Comparison of ENCODE assay signal across 16 cellular contexts in genomic region chr20:57980526-57980925, GRCh38.
DNase-seq lines count a peak whose midpoint lies in the region; ATAC-seq, FAIRE-seq and TF ChIP-seq lines count a peak whose summit lies in the region.
"Had no signal": no experiment of that assay in that cellular context is flagged by ENCODE, and none has a peak within 500 bp of the region (broad histone marks: within the 10 kb centered on the region; RNA-seq: fewer than 3 reads in every experiment).

No MANE protein-coding gene starts in this region.

- H3K27ac ChIP-seq in HepG2 (ENCODE audit: extremely low read length, insufficient read depth, low read length): no peak overlapping the region
- no peak overlapping the region for H3K27ac ChIP-seq in right lobe of liver
- H3K27ac ChIP-seq in neural progenitor cell: no peak overlapping the region

- H3K9me3 ChIP-seq in HepG2 (ENCODE audit: low read length): no peaks in the 10 kb centered on the region
- H3K9me3 ChIP-seq in right lobe of liver: no peaks in the 10 kb centered on the region
- H3K9me3 ChIP-seq in neural progenitor cell (ENCODE audit: low read depth): no peaks in the 10 kb centered on the region

- H2AFZ ChIP-seq in HepG2 (ENCODE audit: low read length) (no peak overlapping the region), neural progenitor cell (replicated peaks) (no peak overlapping the region)

- in situ Hi-C loops in HepG2 (cut with HindIII; ENCODE audit: extremely low pct_ligation_motif_present, low pct_unique_long_range_greater_than_20kb): no loop called here

- H3K27me3 Mint-ChIP-seq in neural progenitor cell (ENCODE audit: insufficient read depth, low read depth): peaks cover 16% of the 10 kb centered on the region

- POLR2A ChIA-PET in HepG2 (lab: Yijun Ruan, JAX): no interaction called here

- WGBS in HepG2 (ENCODE audit: low lambda C conversion rate): 0% methylated on average over 8 of the region's 8 CpGs
- 31% methylated on average over 5 of the region's 8 CpGs for WGBS in right lobe of liver (ENCODE audit: insufficient coverage, low coverage, low lambda C conversion rate, missing lambda C conversion rate)

- H3K36me3 Mint-ChIP-seq in neural progenitor cell: no peaks in the 10 kb centered on the region

- H3F3A ChIP-seq in neural progenitor cell (ENCODE audit: low read depth): no peaks in the 10 kb centered on the region

- H3K79me2 ChIP-seq in HepG2 (ENCODE audit: insufficient read depth, low read length) (no peaks in the 10 kb centered on the region), neural progenitor cell (ENCODE audit: low read depth) (no peaks in the 10 kb centered on the region)

- CTCF ChIA-PET in HepG2 (lab: Yijun Ruan, JAX; ENCODE audit: low intra/inter-chr PET ratio, low total read pairs): no interaction called here

- peak overlapping the region; percentile 16 for H3K27ac Mint-ChIP-seq in neural progenitor cell

- TF ChIP-seq CTCF in HepG2 (CRISPR knock-in tag; IDR thresholded peaks at IDR 0.05): no peak
- no peak for TF ChIP-seq CTCF in right lobe of liver (IDR thresholded peaks at IDR 0.05)
- TF ChIP-seq CTCF in neural progenitor cell (IDR thresholded peaks at IDR 0.05): no peak

- no peak for TF ChIP-seq EP300 in HepG2 (IDR thresholded peaks at IDR 0.05; ENCODE audit: low read depth in 2 of 2, low read length in 2 of 2)
- TF ChIP-seq EP300 in HepG2 (CRISPR knock-in tag; IDR thresholded peaks at IDR 0.05; ENCODE audit: borderline replicate concordance): no peak

- H3K36me3 ChIP-seq in HepG2 (replicated peaks in 1 of 2; ENCODE audit: control insufficient read depth in 1 of 2, insufficient read depth in 2 of 2, low read length in 2 of 2) (no peaks in the 10 kb centered on the region), right lobe of liver (no peaks in the 10 kb centered on the region), neural progenitor cell (no peaks in the 10 kb centered on the region)

- BruUV-seq in HepG2 (replicated peaks; lab: Mats Ljungman, UMichigan): no TSS peak

- H3K27me3 ChIP-seq in HepG2 (ENCODE audit: control insufficient read depth in 1 of 2, insufficient read depth in 2 of 2, low read length in 2 of 2): peaks cover 0 to 50% of the 10 kb centered on the region in 2 experiments
- no peaks in the 10 kb centered on the region for H3K27me3 ChIP-seq in right lobe of liver
- no peaks in the 10 kb centered on the region for H3K27me3 ChIP-seq in neural progenitor cell

- H4K20me1 ChIP-seq in HepG2 (ENCODE audit: insufficient read depth, low read length) (no peaks in the 10 kb centered on the region; the same call in 1 of the 2 replicates), neural progenitor cell (ENCODE audit: low read depth) (no peaks in the 10 kb centered on the region)

- peaks cover 37% of the 10 kb centered on the region for H3K4me1 Mint-ChIP-seq in neural progenitor cell

- TF ChIP-seq RAD21 in HepG2 (CRISPR knock-in tag; IDR thresholded peaks at IDR 0.05): no peak

- H3K4me3 Mint-ChIP-seq in neural progenitor cell: peak overlapping the region; percentile 42

- DNase-seq in HepG2 (ENCODE audit: low spot score) (no peak), right lobe of liver (no peak), SW480 (ENCODE audit: low spot score) (peak; percentile 46), neural progenitor cell (ENCODE audit: low spot score) (peak; percentile 42), RKO (ENCODE audit: low spot score) (no peak)
- DNase-seq: C1 segment of cervical spinal cord, DMS79 treated with DMSO at 0.1 percent for 48 hours, HCEC 1CT, KG1, NCI-H1092 treated with DMSO at 0.1 percent for 48 hours, NCI-H1694 treated with DMSO at 0.1 percent for 48 hours, NCI-H2107, NCI-H446 had no signal

- no peaks in the 10 kb centered on the region for H3K9me3 Mint-ChIP-seq in neural progenitor cell

- TF ChIP-seq POLR2A in HepG2 (IDR thresholded peaks at IDR 0.05; ENCODE audit: insufficient read depth in 1 of 2, low read depth in 2 of 2, low read length in 2 of 2) (no peak), right lobe of liver (IDR thresholded peaks at IDR 0.05) (no peak)

- H3K9ac ChIP-seq in HepG2 (ENCODE audit: insufficient read depth, low read depth, low read length): no peak overlapping the region
- no peak overlapping the region for H3K9ac ChIP-seq in neural progenitor cell

- ATAC-seq in HepG2: no peak
- ATAC-seq in right lobe of liver: no peak
- no peak for ATAC-seq in GM21528 (IDR thresholded peaks at IDR 0.05; ENCODE audit: low FRiP score, unreplicated experiment)
- ATAC-seq in HG02973 (IDR thresholded peaks at IDR 0.05; ENCODE audit: unreplicated experiment): no peak

- no peaks in the 10 kb centered on the region for H3K4me1 ChIP-seq in HepG2 (ENCODE audit: insufficient read depth, low read length)
- H3K4me1 ChIP-seq in right lobe of liver: no peaks in the 10 kb centered on the region
- H3K4me1 ChIP-seq in neural progenitor cell: peaks cover 14% of the 10 kb centered on the region

- intact Hi-C loops in HepG2 (cut with micrococcal nuclease; ENCODE audit: unreplicated experiment): no loop called here
- intact Hi-C loops in right lobe of liver (cut with DNase I): no loop called here

- H3K4me2 ChIP-seq in HepG2 (ENCODE audit: low read depth, low read length): no peak overlapping the region
- H3K4me2 ChIP-seq in neural progenitor cell: no peak overlapping the region

- FAIRE-seq in HepG2 (lab: Jason Lieb, UNC): peak; percentile 8
- FAIRE-seq: G401.6 had no signal

- H3K4me3 ChIP-seq in HepG2 (replicated peaks in 1 of 3; ENCODE audit: insufficient read depth in 1 of 3, low read depth in 2 of 3, low read length in 3 of 3) (no peak overlapping the region), right lobe of liver (no peak overlapping the region), neural progenitor cell (no peak overlapping the region)

TF ChIP-seq in HepG2, 621 proteins besides CTCF, POLR2A, EP300 and RAD21 (continues in another document):
- TF ChIP-seq ZNF547 (CRISPR knock-in tag; IDR thresholded peaks at IDR 0.05): no peak
- no peak for TF ChIP-seq YEATS4 (CRISPR knock-in tag; IDR thresholded peaks at IDR 0.05; ENCODE audit: borderline replicate concordance)
- TF ChIP-seq KLF15 (CRISPR knock-in tag; IDR thresholded peaks at IDR 0.05; ENCODE audit: borderline replicate concordance): no peak
- no peak for TF ChIP-seq ZNF451 (CRISPR knock-in tag; IDR thresholded peaks at IDR 0.05)
- no peak for TF ChIP-seq HMG20A (CRISPR knock-in tag; IDR thresholded peaks at IDR 0.05; ENCODE audit: borderline replicate concordance)
- TF ChIP-seq ZNF407 (CRISPR knock-in tag; IDR thresholded peaks at IDR 0.05; ENCODE audit: not compliant biosample characterization): no peak
- TF ChIP-seq NFKB2 (CRISPR knock-in tag; IDR thresholded peaks at IDR 0.05; ENCODE audit: borderline replicate concordance): no peak

Comparison
In these comparisons a context has a peak if more than half of its experiments do, and no peak if none do; other contexts are left out.
1. DNase-seq: peak in SW480 (single experiment) and neural progenitor cell (single experiment); none in HepG2 (single experiment), right lobe of liver (0 of 3) and RKO (single experiment).